ENCODE assay signal across 22 cellular contexts in genomic region chr15:31248263-31248662, GRCh38.
DNase-seq lines count a peak whose midpoint lies in the region; ATAC-seq and TF ChIP-seq lines count a peak whose summit lies in the region.
"Had no signal": no experiment of that assay in that cellular context is flagged by ENCODE, and none has a peak within 500 bp of the region (broad histone marks: within the 10 kb centered on the region; RNA-seq: fewer than 3 reads in every experiment).

No MANE protein-coding gene starts in this region.

- H3K4me2 ChIP-seq in PC-9, result no peak overlapping the region
- H3K4me2 ChIP-seq: A549 had no signal

- H3K4me3 ChIP-seq in mucosa of descending colon (no peak overlapping the region), upper lobe of right lung (no peak overlapping the region), aorta (ENCODE audit: low read length in 2 of 2) (no peak overlapping the region), PC-9 (no peak overlapping the region)
- H3K4me3 ChIP-seq: A549, GM23248, K562, MG63 had no signal

- 78 to 89% methylated on average over 5 of the region's 5 CpGs for WGBS in aorta, 2 donors

- no peak for ATAC-seq in activated CD8-positive, alpha-beta T cell treated with anti-CD3 and anti-CD28 coated beads, Interleukin-2, amount 10 ng/mL, durations not matched to agents 7 days and 5 days
- ATAC-seq in activated CD8-positive, alpha-beta T cell treated with anti-CD3 and anti-CD28 coated beads for 36 hours, result no peak
- no peak for ATAC-seq in T-helper 17 cell
- no peak for ATAC-seq in mucosa of descending colon
- ATAC-seq in upper lobe of right lung, result no peak
- ATAC-seq in aorta (ENCODE audit: low FRiP score), result no peak
- ATAC-seq: A549, K562 had no signal

- intact Hi-C loops in activated CD8-positive, alpha-beta T cell treated with anti-CD3 and anti-CD28 coated beads for 36 hours (cut with micrococcal nuclease), result no loop called here
- intact Hi-C loops in mucosa of descending colon (cut with DNase I, micrococcal nuclease) (no loop called here), upper lobe of right lung (cut with DNase I) (no loop called here), aorta (cut with DNase I) (loop anchor here in 1 of 2 donors (5.0 kb wide), 1 partner anchor 609 kb away; no protein-coding TSS in a partner anchor), PC-9 (cut with micrococcal nuclease; ENCODE audit: unreplicated experiment) (no loop called here)

- H2AFZ ChIP-seq in PC-9, result no peak overlapping the region
- H2AFZ ChIP-seq: GM23248 had no signal

- H3K36me3 ChIP-seq in mucosa of descending colon (ENCODE audit: low read depth) (no peaks in the 10 kb centered on the region), upper lobe of right lung (no peaks in the 10 kb centered on the region), aorta (ENCODE audit: control insufficient read depth in 1 of 2, insufficient read depth in 2 of 2, low read length in 1 of 2) (no peaks in the 10 kb centered on the region), PC-9 (ENCODE audit: low read depth) (no peaks in the 10 kb centered on the region)
- H3K36me3 ChIP-seq: MG63 had no signal

- H3K27ac ChIP-seq in upper lobe of right lung, result no peak overlapping the region
- H3K27ac ChIP-seq in aorta (ENCODE audit: low read depth in 1 of 2, low read length in 2 of 2), result no peak overlapping the region
- H3K27ac ChIP-seq in PC-9, result no peak overlapping the region
- H3K27ac ChIP-seq: A549, GM23248 had no signal

- no peaks in the 10 kb centered on the region for H3K36me3 Mint-ChIP-seq in activated CD8-positive, alpha-beta T cell treated with anti-CD3 and anti-CD28 coated beads, Interleukin-2, amount 10 ng/mL, durations not matched to agents 7 days and 5 days (ENCODE audit: low read depth)
- H3K36me3 Mint-ChIP-seq in activated CD8-positive, alpha-beta T cell treated with anti-CD3 and anti-CD28 coated beads for 36 hours (ENCODE audit: low read depth), result no peaks in the 10 kb centered on the region
- no peaks in the 10 kb centered on the region for H3K36me3 Mint-ChIP-seq in T-helper 17 cell (ENCODE audit: low read depth)
- H3K36me3 Mint-ChIP-seq: CD14-positive monocyte had no signal

- POLR2A ChIA-PET in activated CD8-positive, alpha-beta T cell treated with anti-CD3 and anti-CD28 coated beads, Interleukin-2, amount 10 ng/mL, durations not matched to agents 7 days and 5 days (lab: Charles Lee), result no interaction called here
- POLR2A ChIA-PET in activated CD8-positive, alpha-beta T cell treated with anti-CD3 and anti-CD28 coated beads for 36 hours (lab: Charles Lee), result interaction anchor here (1.5 kb wide), 1 partner anchor 17 kb away, joined by 6 read pairs; no protein-coding TSS in a partner anchor
- POLR2A ChIA-PET in PC-9 (lab: Charles Lee; ENCODE audit: unreplicated experiment), result no interaction called here

- H3K4me3 Mint-ChIP-seq in activated CD8-positive, alpha-beta T cell treated with anti-CD3 and anti-CD28 coated beads, Interleukin-2, amount 10 ng/mL, durations not matched to agents 7 days and 5 days, result no peak overlapping the region
- no peak overlapping the region for H3K4me3 Mint-ChIP-seq in activated CD8-positive, alpha-beta T cell treated with anti-CD3 and anti-CD28 coated beads for 36 hours
- no peak overlapping the region for H3K4me3 Mint-ChIP-seq in T-helper 17 cell
- H3K4me3 Mint-ChIP-seq: B cell, CD14-positive monocyte, H9, HFFc6 had no signal

- H3K27me3 ChIP-seq in upper lobe of right lung (no peaks in the 10 kb centered on the region), aorta (ENCODE audit: control insufficient read depth in 1 of 2, insufficient read depth in 2 of 2, low read length in 1 of 2) (no peaks in the 10 kb centered on the region), PC-9 (ENCODE audit: insufficient read depth, low read depth) (peaks cover 16% of the 10 kb centered on the region)
- H3K27me3 ChIP-seq: MG63 had no signal

- TF ChIP-seq CTCF in activated CD8-positive, alpha-beta T cell treated with anti-CD3 and anti-CD28 coated beads for 36 hours (IDR thresholded peaks at IDR 0.05), result no peak
- TF ChIP-seq CTCF in mucosa of descending colon (IDR thresholded peaks at IDR 0.05) (no peak), upper lobe of right lung (IDR thresholded peaks at IDR 0.05) (no peak), PC-9 (conservative IDR thresholded peaks at IDR 0.05) (no peak)

- no peaks in the 10 kb centered on the region for H3K79me2 ChIP-seq in PC-9 (ENCODE audit: low read depth)

- H3K9me3 Mint-ChIP-seq in activated CD8-positive, alpha-beta T cell treated with anti-CD3 and anti-CD28 coated beads, Interleukin-2, amount 10 ng/mL, durations not matched to agents 7 days and 5 days (ENCODE audit: insufficient read depth), result peaks cover 5% of the 10 kb centered on the region
- no peaks in the 10 kb centered on the region for H3K9me3 Mint-ChIP-seq in activated CD8-positive, alpha-beta T cell treated with anti-CD3 and anti-CD28 coated beads for 36 hours
- H3K9me3 Mint-ChIP-seq: H9, HFFc6 had no signal

- peaks cover 7% of the 10 kb centered on the region for H3K4me1 Mint-ChIP-seq in activated CD8-positive, alpha-beta T cell treated with anti-CD3 and anti-CD28 coated beads, Interleukin-2, amount 10 ng/mL, durations not matched to agents 7 days and 5 days (ENCODE audit: low read depth)
- no peaks in the 10 kb centered on the region for H3K4me1 Mint-ChIP-seq in activated CD8-positive, alpha-beta T cell treated with anti-CD3 and anti-CD28 coated beads for 36 hours (ENCODE audit: low read depth)
- H3K4me1 Mint-ChIP-seq in T-helper 17 cell, result peaks cover 10% of the 10 kb centered on the region
- H3K4me1 Mint-ChIP-seq: B cell had no signal

- CTCF ChIA-PET in activated CD8-positive, alpha-beta T cell treated with anti-CD3 and anti-CD28 coated beads, Interleukin-2, amount 10 ng/mL, durations not matched to agents 7 days and 5 days (lab: Charles Lee), result no interaction called here
- CTCF ChIA-PET in activated CD8-positive, alpha-beta T cell treated with anti-CD3 and anti-CD28 coated beads for 36 hours (lab: Charles Lee), result no interaction called here
- CTCF ChIA-PET in PC-9 (lab: Charles Lee), result no interaction called here

- H3K9me3 ChIP-seq in T-helper 17 cell (ENCODE audit: control insufficient read depth, low read length, poor library complexity, severe bottlenecking) (no peaks in the 10 kb centered on the region), mucosa of descending colon (no peaks in the 10 kb centered on the region), upper lobe of right lung (no peaks in the 10 kb centered on the region), aorta (ENCODE audit: control insufficient read depth, low read length) (no peaks in the 10 kb centered on the region), PC-9 (ENCODE audit: insufficient read depth, low read depth) (no peaks in the 10 kb centered on the region)
- H3K9me3 ChIP-seq: A549, MG63 had no signal

- no peak for DNase-seq in activated CD8-positive, alpha-beta T cell treated with anti-CD3 and anti-CD28 coated beads, Interleukin-2, amount 10 ng/mL, durations not matched to agents 7 days and 5 days
- DNase-seq in activated CD8-positive, alpha-beta T cell treated with anti-CD3 and anti-CD28 coated beads for 36 hours, result no peak
- DNase-seq in T-helper 17 cell, result no peak
- DNase-seq in mucosa of descending colon, result peak in 2 of 3 donors; percentile 12 to 18
- peak; percentile 40 for DNase-seq in upper lobe of right lung
- DNase-seq in aorta, result no peak
- DNase-seq in PC-9, result no peak
- DNase-seq: DMS79 treated with DMSO at 0.1 percent for 48 hours, GM23248, H9, HFFc6, MG63, NCI-H1417, NCI-H1694 treated with DMSO at 0.1 percent for 48 hours, NCI-H2081 treated with DMSO at 0.1 percent for 48 hours, NCI-H2171 treated with DMSO at 0.1 percent for 48 hours, NCI-H526, SHP77 had no signal

- H4K20me1 ChIP-seq in PC-9 (ENCODE audit: insufficient read depth), result no peaks in the 10 kb centered on the region

- BruUV-seq in PC-9 (replicated peaks; lab: Mats Ljungman, UMichigan), result no TSS peak

- peak overlapping the region; percentile 67 for H3K27ac Mint-ChIP-seq in activated CD8-positive, alpha-beta T cell treated with anti-CD3 and anti-CD28 coated beads, Interleukin-2, amount 10 ng/mL, durations not matched to agents 7 days and 5 days
- no peak overlapping the region for H3K27ac Mint-ChIP-seq in activated CD8-positive, alpha-beta T cell treated with anti-CD3 and anti-CD28 coated beads for 36 hours
- H3K27ac Mint-ChIP-seq in T-helper 17 cell, result peak overlapping the region; percentile 21
- H3K27ac Mint-ChIP-seq: B cell, CD14-positive monocyte, HFFc6 had no signal

- H3K9me2 ChIP-seq in PC-9 (ENCODE audit: insufficient read depth), result no peaks in the 10 kb centered on the region

- H3K27me3 Mint-ChIP-seq in activated CD8-positive, alpha-beta T cell treated with anti-CD3 and anti-CD28 coated beads, Interleukin-2, amount 10 ng/mL, durations not matched to agents 7 days and 5 days (ENCODE audit: low read depth), result peaks cover 14% of the 10 kb centered on the region
- H3K27me3 Mint-ChIP-seq in activated CD8-positive, alpha-beta T cell treated with anti-CD3 and anti-CD28 coated beads for 36 hours, result no peaks in the 10 kb centered on the region
- H3K27me3 Mint-ChIP-seq in T-helper 17 cell, result peaks cover 4% of the 10 kb centered on the region
- H3K27me3 Mint-ChIP-seq: B cell had no signal

- no peaks in the 10 kb centered on the region for H3F3A ChIP-seq in PC-9 (ENCODE audit: insufficient read depth, low read depth)

- H3K4me1 ChIP-seq in mucosa of descending colon (ENCODE audit: low read depth) (no peaks in the 10 kb centered on the region), upper lobe of right lung (no peaks in the 10 kb centered on the region), aorta (ENCODE audit: control insufficient read depth in 1 of 2, insufficient read depth in 2 of 2, low read length in 2 of 2) (no peaks in the 10 kb centered on the region), PC-9 (replicated peaks; ENCODE audit: insufficient read depth) (no peaks in the 10 kb centered on the region)
- H3K4me1 ChIP-seq: A549 had no signal

Comparison
In these comparisons a context has a peak if more than half of its experiments do, and no peak if none do; other contexts are left out.
1. DNase-seq: peak in mucosa of descending colon (2 of 3) and upper lobe of right lung (single experiment); none in activated CD8-positive, alpha-beta T cell treated with anti-CD3 and anti-CD28 coated beads, Interleukin-2, amount 10 ng/mL, durations not matched to agents 7 days and 5 days (single experiment), activated CD8-positive, alpha-beta T cell treated with anti-CD3 and anti-CD28 coated beads for 36 hours (single experiment), T-helper 17 cell (0 of 3), aorta (0 of 2) and PC-9 (0 of 2).